ENCODE assay signal across 19 cellular contexts in genomic region chr11:20050048-20050447, GRCh38.
A peak's percentile ranks its signal among the peaks of the same experiment; 100 is the strongest.
DNase-seq lines count a peak whose midpoint lies in the region; ATAC-seq and TF ChIP-seq lines count a peak whose summit lies in the region.
"Had no signal": no experiment of that assay in that cellular context is flagged by ENCODE, and none has a peak within 500 bp of the region (broad histone marks: within the 10 kb centered on the region; RNA-seq: fewer than 3 reads in every experiment).

No MANE protein-coding gene starts in this region.

- H3K9me2 ChIP-seq in GM23338 (ENCODE audit: insufficient read depth): no peaks in the 10 kb centered on the region

- H3K36me3 Mint-ChIP-seq in GM23338 (ENCODE audit: low read depth) (peaks cover 90% of the 10 kb centered on the region), osteocyte (ENCODE audit: unreplicated experiment) (peaks cover 48% of the 10 kb centered on the region)

- peak; percentile 82 for ATAC-seq in GM23338
- ATAC-seq in foreskin keratinocyte: no peak

- no peak overlapping the region for H2AFZ ChIP-seq in GM23338
- H2AFZ ChIP-seq: parathyroid adenoma had no signal

- no peaks in the 10 kb centered on the region for H3F3A ChIP-seq in GM23338 (replicated peaks; ENCODE audit: low read depth)

- no peaks in the 10 kb centered on the region for H3K27me3 ChIP-seq in GM23338 (ENCODE audit: insufficient read depth)
- H3K27me3 ChIP-seq in SJCRH30: no peaks in the 10 kb centered on the region
- no peaks in the 10 kb centered on the region for H3K27me3 ChIP-seq in foreskin keratinocyte

- H3K27ac ChIP-seq in GM23338 (ENCODE audit: low read depth) (peak overlapping the region; percentile 84), SJCRH30 (peak overlapping the region; percentile 88), foreskin keratinocyte (peak overlapping the region; percentile 87)
- H3K27ac ChIP-seq: C4-2B, parathyroid adenoma, VCaP had no signal

- H3K79me2 ChIP-seq in GM23338 (replicated peaks; ENCODE audit: insufficient read depth): no peaks in the 10 kb centered on the region
- H3K79me2 ChIP-seq: parathyroid adenoma had no signal

- H3K9me3 Mint-ChIP-seq in GM23338: no peaks in the 10 kb centered on the region
- H3K9me3 Mint-ChIP-seq in osteocyte (ENCODE audit: unreplicated experiment): no peaks in the 10 kb centered on the region
- H3K9me3 Mint-ChIP-seq: T-helper 1 cell treated with Interleukin-12 subunit alpha and Interleukin-12 subunit beta and Interleukin-4 antibody, amounts not matched to agents 30 μg/mL and 1 μg/mL, for 36 hours had no signal

- H3K36me3 ChIP-seq in GM23338 (ENCODE audit: insufficient read depth) (peaks cover 27% of the 10 kb centered on the region), SJCRH30 (peaks cover 89% of the 10 kb centered on the region)

- H4K20me1 ChIP-seq in GM23338 (replicated peaks; ENCODE audit: insufficient read depth): no peaks in the 10 kb centered on the region; the same call in none of the 2 replicates

- peaks cover 15% of the 10 kb centered on the region for H3K27me3 Mint-ChIP-seq in GM23338 (ENCODE audit: insufficient read depth, low read depth, poor library complexity)
- H3K27me3 Mint-ChIP-seq in osteocyte (ENCODE audit: unreplicated experiment): no peaks in the 10 kb centered on the region

- H3K4me3 ChIP-seq in GM23338: 0 out of 2 replicates have a peak overlapping the region, but pooled peaks have one; percentile 15
- no peak overlapping the region for H3K4me3 ChIP-seq in SJCRH30
- H3K4me3 ChIP-seq: skin epidermis had no signal

- peak overlapping the region; percentile 58 for H3K4me2 ChIP-seq in GM23338

- no peak for TF ChIP-seq CTCF in GM23338 (conservative IDR thresholded peaks at IDR 0.05; ENCODE audit: low read depth in 2 of 2)
- TF ChIP-seq CTCF in foreskin keratinocyte (conservative IDR thresholded peaks at IDR 0.05): no peak
- no peak for TF ChIP-seq CTCF in osteocyte (IDR thresholded peaks at IDR 0.05)

- H3K4me1 Mint-ChIP-seq in GM23338: peaks cover 34% of the 10 kb centered on the region
- peaks cover 55% of the 10 kb centered on the region for H3K4me1 Mint-ChIP-seq in osteocyte (ENCODE audit: unreplicated experiment)

- H3K27ac Mint-ChIP-seq in GM23338: peak overlapping the region; percentile 89
- peak overlapping the region; percentile 70 for H3K27ac Mint-ChIP-seq in osteocyte (ENCODE audit: unreplicated experiment)
- H3K27ac Mint-ChIP-seq: T-helper 1 cell treated with Interleukin-12 subunit alpha and Interleukin-12 subunit beta and Interleukin-4 antibody, amounts not matched to agents 30 μg/mL and 1 μg/mL, for 36 hours had no signal

- peak; percentile 42 for DNase-seq in GM23338 (ENCODE audit: low spot score)
- DNase-seq in SJCRH30: peak in 1 of 2 experiments; percentile 42
- no peak for DNase-seq in foreskin keratinocyte
- no peak for DNase-seq in osteocyte (ENCODE audit: extremely low spot score, unreplicated experiment)
- DNase-seq in mucosa of gallbladder (ENCODE audit: low spot score): no peak
- DNase-seq in HT-29 (ENCODE audit: low spot score): no peak
- DNase-seq in Kasumi-1 (lab: John Stamatoyannopoulos, UW): no peak
- DNase-seq in iPS-NIHi11 (ENCODE audit: low spot score): no peak
- DNase-seq: activated CD4-positive, alpha-beta T cell treated with anti-CD3 and anti-CD28 coated beads, Interleukin-2, amount 50 U/mL, for 4 hours; activated naive CD4-positive, alpha-beta T cell; hippocampal formation; NCI-H69; SHP77 treated with DMSO at 0.1 percent for 48 hours; stimulated activated CD4-positive, alpha-beta T cell treated with anti-CD3 and anti-CD28 coated beads, Interleukin-2, amount 100 ng/mL, for 48 hours had no signal

- no peaks in the 10 kb centered on the region for H3K9me3 ChIP-seq in SJCRH30 (replicated peaks)

- H3K4me1 ChIP-seq in GM23338 (ENCODE audit: insufficient read depth) (peaks cover 28% of the 10 kb centered on the region), SJCRH30 (peaks cover 53% of the 10 kb centered on the region), foreskin keratinocyte (peaks cover 56% of the 10 kb centered on the region)

- H3K4me3 Mint-ChIP-seq in GM23338 (peak overlapping the region; percentile 19; the same call in 2 of the 3 replicates), osteocyte (ENCODE audit: unreplicated experiment) (no peak overlapping the region)
- H3K4me3 Mint-ChIP-seq: T-helper 1 cell treated with Interleukin-12 subunit alpha and Interleukin-12 subunit beta and Interleukin-4 antibody, amounts not matched to agents 30 μg/mL and 1 μg/mL, for 36 hours had no signal

TF ChIP-seq in GM23338, 12 proteins besides CTCF, POLR2A, EP300 and RAD21:
- TF ChIP-seq ZNF462 (CRISPR knock-in tag; IDR thresholded peaks at IDR 0.05) (no peak), ZNF114 (CRISPR knock-in tag; IDR thresholded peaks at IDR 0.05) (no peak), JUNB (IDR thresholded peaks at IDR 0.05; ENCODE audit: unreplicated experiment) (no peak)
TF ChIP-seq in GM23338: peak in this region for 0.
